In genomic region chr1:223717123-223717522, GRCh38 we compare ENCODE assay signal across 11 cellular contexts. TPM values are rescaled to one million over a fixed set of nuclear protein-coding genes. Genes with fewer than 3 reads are reported as not detected.
DNase-seq lines count a peak whose midpoint lies in the region; TF ChIP-seq lines count a peak whose summit lies in the region.
"Had no signal": no experiment of that assay in that cellular context is flagged by ENCODE, and none has a peak within 500 bp of the region (broad histone marks: within the 10 kb centered on the region; RNA-seq: fewer than 3 reads in every experiment).

No MANE protein-coding gene starts in this region.

- H3K4me2 ChIP-seq in GM23248 (ENCODE audit: unreplicated experiment), result peak overlapping the region; percentile 98
- H3K4me2 ChIP-seq in skeletal muscle satellite cell (ENCODE audit: low read length), result peak overlapping the region; percentile 98

- H3K27me3 ChIP-seq in GM23248 (replicated peaks; ENCODE audit: insufficient read depth), result no peaks in the 10 kb centered on the region
- no peaks in the 10 kb centered on the region for H3K27me3 ChIP-seq in skeletal muscle satellite cell (ENCODE audit: control insufficient read depth, insufficient read depth, low read length)

- CTCF ChIA-PET in RWPE1 (lab: Yijun Ruan, JAX), result no interaction called here

- no peak overlapping the region for H2AFZ ChIP-seq in GM23248

- H3K27ac ChIP-seq in GM23248 (peak overlapping the region; percentile 87; the same call in 1 of the 2 replicates), RWPE1 (peak overlapping the region; percentile 63), epithelial cell of prostate (peak overlapping the region; percentile 99)

- POLR2A ChIA-PET in RWPE1 (lab: Yijun Ruan, JAX; ENCODE audit: low non-redundant PET), result no interaction called here

- H3K4me3 ChIP-seq in GM23248 (no peak overlapping the region), skeletal muscle satellite cell (ENCODE audit: low read length) (peak overlapping the region; percentile 78)

- H3F3A ChIP-seq in GM23248 (ENCODE audit: insufficient read depth), result peaks cover 83% of the 10 kb centered on the region

- no peak for DNase-seq in GM23248
- DNase-seq in RWPE1 (ENCODE audit: low spot score), result no peak
- no peak for DNase-seq in epithelial cell of prostate (ENCODE audit: low read depth, low spot score)
- DNase-seq in ureter (ENCODE audit: low spot score), result no peak
- no peak for DNase-seq in NCI-H510A treated with DMSO at 0.1 percent for 48 hours (lab: John Stamatoyannopoulos, UW)
- no peak for DNase-seq in DMS53 (lab: John Stamatoyannopoulos, UW)
- DNase-seq: DMS79 treated with DMSO at 0.1 percent for 48 hours, NCI-H1417 had no signal

- H3K79me2 ChIP-seq in GM23248 (ENCODE audit: insufficient read depth), result peaks cover 86% of the 10 kb centered on the region

- H3K9ac ChIP-seq in GM23248 (peak overlapping the region; percentile 97), skeletal muscle satellite cell (ENCODE audit: low read depth, low read length) (peak overlapping the region; percentile 45)

- H3K36me3 ChIP-seq in GM23248 (ENCODE audit: low read depth), result peaks cover 18% of the 10 kb centered on the region
- H3K36me3 ChIP-seq in skeletal muscle satellite cell (ENCODE audit: insufficient read depth, low read length), result peaks cover 79% of the 10 kb centered on the region

- no peaks in the 10 kb centered on the region for H3K9me2 ChIP-seq in GM23248 (ENCODE audit: insufficient read depth)

- H3K9me3 ChIP-seq in GM23248 (ENCODE audit: low read depth) (no peaks in the 10 kb centered on the region), skeletal muscle satellite cell (replicated peaks; ENCODE audit: low read length) (no peaks in the 10 kb centered on the region)

- in situ Hi-C loops in GM23248 (cut with MboI), result no loop called here

- H3K4me1 ChIP-seq in GM23248 (ENCODE audit: insufficient read depth), result peaks cover 79% of the 10 kb centered on the region
- H3K4me1 ChIP-seq in skeletal muscle satellite cell (ENCODE audit: control insufficient read depth, insufficient read depth, low read length), result peaks cover 76% of the 10 kb centered on the region

- H4K20me1 ChIP-seq in GM23248 (ENCODE audit: insufficient read depth), result peaks cover 4% of the 10 kb centered on the region; the same call in 1 of the 2 replicates

- TF ChIP-seq CTCF in RWPE1 (conservative IDR thresholded peaks at IDR 0.05; ENCODE audit: low read depth), result no peak

- WGBS in GM23248 (ENCODE audit: low coverage in 1 of 2, low lambda C conversion rate in 2 of 2, missing lambda C conversion rate in 2 of 2), 2 experiments, result 81 to 89% methylated on average over 5 of the region's 5 CpGs

RNA-seq across cellular contexts. Expression of gene CAPN2, which starts 4.8 kb away (rescaled TPM):
- 214 and 223 TPM in 2 replicates for total RNA-seq in GM23248 (2014; rRNA removed; shearing (Covaris generic))
- polyA plus RNA-seq in GM23248 (2016; fragmentation: Nextera tagmentation; extraction: Ambion mirVana), result 261 and 272 TPM in 2 replicates
- 396 and 525 TPM in 2 replicates for total RNA-seq in skeletal muscle satellite cell (2012; rRNA removed)
- 151 TPM for total RNA-seq in ureter

RNA-seq across cellular contexts. Expression of gene CAPN8, which starts 51.6 kb away (rescaled TPM):
- 0.25 TPM in 1 of 2 replicates, not detected in the other for total RNA-seq in GM23248 (2014; rRNA removed; shearing (Covaris generic))
- polyA plus RNA-seq in GM23248 (2016; fragmentation: Nextera tagmentation; extraction: Ambion mirVana), result not detected in 2 replicates
- total RNA-seq in skeletal muscle satellite cell (2012; rRNA removed), result not detected in 2 replicates
- total RNA-seq in ureter, result 97.2 TPM
- total RNA-seq: pulmonary artery endothelial cell; T-helper 2 cell treated with Interferon-gamma antibody and Interleukin-4, amounts not matched to agents 100 ng/mL and 5 ng/mL, for 36 hours had no signal

Comparison
In these comparisons a context has a peak if more than half of its experiments do, and no peak if none do; other contexts are left out.
1. RNA of gene CAPN8, which starts 51.6 kb away (total RNA-seq): 97.2 TPM in ureter (single experiment); 0.25 TPM in GM23248; every median in the first group is over 10 times any median in the second.
2. Peak in every context shown above with its lines, with median percentiles within 50 percentile points of each other: H3K27ac ChIP-seq.